ENCODE assay signal across 8 cellular contexts in the genomic region with DNA sequence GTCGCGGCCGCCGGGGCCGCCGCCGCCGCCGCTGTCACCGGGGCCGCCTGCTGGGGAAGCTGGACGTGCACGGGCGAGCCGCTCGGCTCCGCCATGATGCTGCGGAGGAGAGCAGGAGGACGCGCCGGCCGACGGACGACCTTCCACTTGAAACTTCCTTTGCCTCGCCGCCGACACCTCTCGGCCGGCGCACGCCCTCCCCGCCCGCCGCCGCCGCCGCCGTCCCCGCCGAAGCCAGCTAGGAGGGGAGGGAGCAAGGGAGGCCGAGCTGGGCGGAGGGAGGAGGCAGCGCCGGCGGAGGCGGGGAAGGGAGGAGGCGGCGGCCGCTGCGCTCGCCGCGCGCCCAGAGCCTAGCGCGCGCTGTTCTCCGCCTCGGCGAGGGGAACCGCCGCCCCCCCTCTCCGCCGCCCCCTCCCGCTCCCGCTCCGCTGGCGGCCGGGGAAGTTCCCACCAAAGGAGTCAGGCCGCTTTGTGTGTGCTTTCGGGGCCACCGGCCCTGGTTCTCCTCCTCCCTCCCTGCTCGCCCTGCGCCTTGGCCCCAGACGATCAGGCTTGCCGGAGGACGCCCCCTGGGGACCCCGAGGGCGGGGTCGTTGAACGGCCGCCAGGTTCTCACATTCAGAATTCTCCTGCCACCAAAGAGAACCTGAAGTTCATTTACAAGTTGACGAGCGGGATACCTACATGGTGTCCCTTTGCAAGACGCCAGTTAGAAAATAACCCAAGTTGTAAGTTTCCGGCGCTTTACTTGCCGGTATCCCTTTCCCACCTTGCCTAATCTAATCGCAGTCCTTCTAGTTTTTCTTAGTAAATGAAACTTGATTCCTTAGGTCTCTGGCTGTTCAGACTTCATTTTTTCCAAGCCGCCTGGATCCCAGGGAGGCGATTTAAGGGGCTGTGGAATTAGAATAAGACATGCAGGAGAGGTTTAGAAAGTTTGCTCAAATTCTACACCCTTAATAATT. TPM values are rescaled to one million over a fixed set of nuclear protein-coding genes. Genes with fewer than 3 reads are reported as not detected.
DNase-seq lines count a peak whose midpoint lies in the region; ATAC-seq lines count a peak whose summit lies in the region.

A gene (minus strand): TSS at position 255 of the 965 bp plus-strand sequence. CDS start 160 bp downstream, at position 95.

- CTCF ChIA-PET in activated CD8-positive, alpha-beta memory T cell treated with anti-CD3 and anti-CD28 coated beads for 36 hours (lab: Charles Lee), result interaction anchor here (1.0 kb wide), 1 partner anchor 69 kb away, joined by 3 read pairs; no protein-coding TSS in a partner anchor

- no peaks in the 10 kb centered on the region for H3K27me3 Mint-ChIP-seq in effector memory CD8-positive, alpha-beta T cell

- DNase-seq in C1 segment of cervical spinal cord (lab: John Stamatoyannopoulos, UW) (peak in 12 of 14 donors; percentile 9 to 81 (median 60)), NCI-H82 treated with DMSO at 0.1 percent for 48 hours (lab: John Stamatoyannopoulos, UW; ENCODE audit: unreplicated experiment) (peak; percentile 54), medulla oblongata (ENCODE audit: extremely low spot score) (peak; percentile 64)
- peak; percentile 68 to 71 (median 71) for DNase-seq in effector memory CD8-positive, alpha-beta T cell
- peak; percentile 58 for DNase-seq in stimulated activated CD8-positive, alpha-beta memory T cell treated with anti-CD3 and anti-CD28 coated beads, Interleukin-12 subunit alpha, Interleukin-12 subunit beta, amount 100 ng/mL, for 1 hour (ENCODE audit: low read depth)

- ATAC-seq in GM19351 (IDR thresholded peaks at IDR 0.05; ENCODE audit: unreplicated experiment) (peak; percentile 78), HG03469 (IDR thresholded peaks at IDR 0.05; ENCODE audit: unreplicated experiment) (peak; percentile 63)
- peak; percentile 62 for ATAC-seq in effector memory CD8-positive, alpha-beta T cell (replicated peaks)

- peaks cover 16% of the 10 kb centered on the region for H3K36me3 Mint-ChIP-seq in effector memory CD8-positive, alpha-beta T cell (ENCODE audit: insufficient read depth)

- H3K27ac Mint-ChIP-seq in effector memory CD8-positive, alpha-beta T cell, result peak within 1 kb of the TSS; percentile 89 to 92

- peaks cover 32 to 38% of the 10 kb centered on the region in 2 donors for H3K4me1 Mint-ChIP-seq in effector memory CD8-positive, alpha-beta T cell (ENCODE audit: low read depth in 2 of 2)

- POLR2A ChIA-PET in activated CD8-positive, alpha-beta memory T cell treated with anti-CD3 and anti-CD28 coated beads for 36 hours (lab: Charles Lee), result interaction anchor here (0.8 kb wide), 2 partner anchors 16 to 53 kb away, joined by 5 read pairs; no protein-coding TSS in a partner anchor

- no peaks in the 10 kb centered on the region for H3K9me3 Mint-ChIP-seq in effector memory CD8-positive, alpha-beta T cell

- peak within 1 kb of the TSS; percentile 87 to 94 for H3K4me3 Mint-ChIP-seq in effector memory CD8-positive, alpha-beta T cell

RNA-seq across cellular contexts. Expression of the gene that starts here (rescaled TPM):
- 10 to 100 TPM; 26.5 to 27.7 TPM for total RNA-seq in activated CD8-positive, alpha-beta memory T cell treated with anti-CD3 and anti-CD28 coated beads for 36 hours

Comparison
In these comparisons a context has a peak if more than half of its experiments do, and no peak if none do; other contexts are left out.
1. Peak in every context shown above with its lines: DNase-seq and ATAC-seq.